8 cellular contexts compared by ENCODE assay signal in genomic region chr3:22887664-22888291, GRCh38.
DNase-seq lines count a peak whose midpoint lies in the region; ATAC-seq and TF ChIP-seq lines count a peak whose summit lies in the region.

No MANE protein-coding gene starts in this region.

- H3K4me3 ChIP-seq in SJCRH30: no peak overlapping the region
- H3K4me3 ChIP-seq in CD8-positive, alpha-beta T cell (ENCODE audit: low read depth, low read length): no peak overlapping the region

- in situ Hi-C loops in G401 (cut with HindIII; ENCODE audit: low sequenced_read_pairs): no loop called here

- no peaks in the 10 kb centered on the region for H3K36me3 Mint-ChIP-seq in CD8-positive, alpha-beta T cell

- no peaks in the 10 kb centered on the region for H3K27me3 ChIP-seq in SJCRH30
- no peaks in the 10 kb centered on the region for H3K27me3 ChIP-seq in CD8-positive, alpha-beta T cell (ENCODE audit: insufficient read depth, low read length)

- H3K27ac Mint-ChIP-seq in CD8-positive, alpha-beta T cell: no peak overlapping the region

- H3K27ac ChIP-seq in SJCRH30: no peak overlapping the region
- H3K27ac ChIP-seq in CD8-positive, alpha-beta T cell (ENCODE audit: low read depth, low read length): no peak overlapping the region

- ATAC-seq in HG02678 (IDR thresholded peaks at IDR 0.05; ENCODE audit: unreplicated experiment): peak; percentile 45
- no peak for ATAC-seq in HG02642 (IDR thresholded peaks at IDR 0.05; ENCODE audit: poor library complexity, unreplicated experiment)
- ATAC-seq in CD8-positive, alpha-beta T cell: no peak

- H3K9me3 Mint-ChIP-seq in CD8-positive, alpha-beta T cell: no peaks in the 10 kb centered on the region

- no peak overlapping the region for H3K4me3 Mint-ChIP-seq in CD8-positive, alpha-beta T cell

- H3K4me1 Mint-ChIP-seq in CD8-positive, alpha-beta T cell (ENCODE audit: low read depth): no peaks in the 10 kb centered on the region

- DNase-seq in G401 (ENCODE audit: low spot score): peak; percentile 61
- DNase-seq in SJCRH30: peak; percentile 17 to 64
- DNase-seq in hepatic stellate cell (ENCODE audit: low spot score): peak; percentile 1
- DNase-seq in mesenteric fat pad (ENCODE audit: low spot score): no peak
- no peak for DNase-seq in CD8-positive, alpha-beta T cell
- DNase-seq in retina: no peak

- intact Hi-C loops in CD8-positive, alpha-beta T cell (cut with DNase I, micrococcal nuclease): no loop called here

- H3K36me3 ChIP-seq in SJCRH30: no peaks in the 10 kb centered on the region
- no peaks in the 10 kb centered on the region for H3K36me3 ChIP-seq in CD8-positive, alpha-beta T cell (ENCODE audit: insufficient read depth, low read length)

- H3K9me3 ChIP-seq in SJCRH30 (replicated peaks): no peaks in the 10 kb centered on the region
- no peaks in the 10 kb centered on the region for H3K9me3 ChIP-seq in CD8-positive, alpha-beta T cell (ENCODE audit: low read length)

- peaks cover 2% of the 10 kb centered on the region for H3K27me3 Mint-ChIP-seq in CD8-positive, alpha-beta T cell (ENCODE audit: low read depth)

- POLR2A ChIA-PET in CD8-positive, alpha-beta T cell (lab: Charles Lee): no interaction called here

- CTCF ChIA-PET in CD8-positive, alpha-beta T cell (lab: Charles Lee): no interaction called here

- TF ChIP-seq CTCF in CD8-positive, alpha-beta T cell (IDR thresholded peaks at IDR 0.05): no peak

- H3K4me1 ChIP-seq in SJCRH30: peaks cover under 1% of the 10 kb centered on the region
- H3K4me1 ChIP-seq in CD8-positive, alpha-beta T cell (ENCODE audit: insufficient read depth, low read length): no peaks in the 10 kb centered on the region

Comparison
In these comparisons a context has a peak if more than half of its experiments do, and no peak if none do; other contexts are left out.
1. DNase-seq: peak in G401 (single experiment), SJCRH30 (2 of 2) and hepatic stellate cell (single experiment); none in mesenteric fat pad (single experiment), CD8-positive, alpha-beta T cell (0 of 7) and retina (single experiment).